In the genomic region with DNA sequence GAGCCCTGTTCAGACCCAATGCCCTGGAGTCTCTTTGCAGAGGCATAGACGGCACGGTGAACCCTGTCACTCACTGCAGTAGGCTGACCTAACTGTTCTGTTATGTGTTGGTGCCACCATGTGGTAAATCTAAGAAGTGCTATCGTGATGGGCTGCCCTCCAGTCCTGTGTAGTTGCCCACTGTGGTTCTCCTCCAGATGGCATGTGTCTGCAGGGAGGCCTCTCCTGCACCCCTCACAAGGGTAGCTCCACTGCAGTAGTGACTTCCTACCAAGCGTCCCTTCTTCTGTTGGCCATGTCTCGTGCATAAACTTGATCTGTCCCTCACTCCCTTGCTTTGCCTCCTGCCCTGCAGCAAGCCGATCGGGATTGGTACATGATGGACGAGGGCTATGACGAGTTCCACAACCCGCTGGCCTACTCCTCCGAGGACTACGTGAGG, we compare ENCODE assay signal across 9 cellular contexts. TPM values are rescaled to one million over a fixed set of nuclear protein-coding genes. Genes with fewer than 3 reads are reported as not detected.
A peak's percentile ranks its signal among the peaks of the same experiment; 100 is the strongest.
DNase-seq lines count a peak whose midpoint lies in the region; ATAC-seq and TF ChIP-seq lines count a peak whose summit lies in the region.
"Had no signal": no experiment of that assay in that cellular context is flagged by ENCODE, and none has a peak within 500 bp of the region (broad histone marks: within the 10 kb centered on the region; RNA-seq: fewer than 3 reads in every experiment).

No MANE protein-coding gene starts in this region.

- H3K27ac ChIP-seq in CD4-positive, alpha-beta T cell (ENCODE audit: low read depth, low read length): no peak overlapping the region
- H3K27ac ChIP-seq in OCI-LY1 (ENCODE audit: low read depth, low read length, poor library complexity, severe bottlenecking) (no peak overlapping the region), heart left ventricle (no peak overlapping the region)

- H3K9ac ChIP-seq in OCI-LY1 (ENCODE audit: low read length): no peak overlapping the region

- WGBS in heart left ventricle, 4 donors: 65 to 72% (median 69%) methylated on average over 11 to 12 of the region's 12 CpGs
- WGBS in lower leg skin, 2 donors: 69 to 73% methylated on average over 12 of the region's 12 CpGs

- ATAC-seq in CD4-positive, alpha-beta T cell (ENCODE audit: poor library complexity): peak; percentile 90
- peak; percentile 70 for ATAC-seq in GM19023 (IDR thresholded peaks at IDR 0.05; ENCODE audit: unreplicated experiment)
- peak; percentile 70 for ATAC-seq in HG03469 (IDR thresholded peaks at IDR 0.05; ENCODE audit: unreplicated experiment)
- ATAC-seq in heart left ventricle: peak; percentile 63 to 89 (median 84)

- no peaks in the 10 kb centered on the region for H4K20me1 ChIP-seq in OCI-LY1 (ENCODE audit: insufficient read depth, low read length)

- H3K36me3 ChIP-seq in OCI-LY1 (ENCODE audit: insufficient read depth, low read length) (peaks cover 81% of the 10 kb centered on the region), heart left ventricle (peaks cover 0 to 87% (median 84%) of the 10 kb centered on the region in 9 donors)

- POLR2A ChIA-PET in CD4-positive, alpha-beta T cell (lab: Charles Lee): no interaction called here

- peak; percentile 45 for TF ChIP-seq CTCF in CD4-positive, alpha-beta T cell (IDR thresholded peaks at IDR 0.05)
- peak; percentile 73 for TF ChIP-seq CTCF in OCI-LY1 (IDR thresholded peaks at IDR 0.05; ENCODE audit: low read length)
- peak; percentile 32 to 65 (median 48) for TF ChIP-seq CTCF in heart left ventricle (IDR thresholded peaks at IDR 0.05)
- no peak for TF ChIP-seq CTCF in lower leg skin (IDR thresholded peaks at IDR 0.05)

- H3K4me2 ChIP-seq in OCI-LY1 (ENCODE audit: low read length): no peak overlapping the region

- no peak overlapping the region for H3K4me3 Mint-ChIP-seq in CD4-positive, alpha-beta T cell
- H3K4me3 Mint-ChIP-seq in activated naive CD4-positive, alpha-beta T cell treated with anti-CD3 and anti-CD28 coated beads for 36 hours: no peak overlapping the region

- peaks cover 13% of the 10 kb centered on the region for H3K4me1 ChIP-seq in OCI-LY1 (ENCODE audit: insufficient read depth, low read length, severe bottlenecking)
- H3K4me1 ChIP-seq in heart left ventricle: peaks cover 4 to 14% (median 10%) of the 10 kb centered on the region in 12 donors

- peaks cover 8% of the 10 kb centered on the region for H3K79me2 ChIP-seq in OCI-LY1 (ENCODE audit: insufficient read depth, low read length)

- no peaks in the 10 kb centered on the region for H3K9me3 Mint-ChIP-seq in CD4-positive, alpha-beta T cell
- no peaks in the 10 kb centered on the region for H3K9me3 Mint-ChIP-seq in activated naive CD4-positive, alpha-beta T cell treated with anti-CD3 and anti-CD28 coated beads for 36 hours

- H3K36me3 Mint-ChIP-seq in CD4-positive, alpha-beta T cell (ENCODE audit: low read depth): peaks cover 90% of the 10 kb centered on the region
- H3K36me3 Mint-ChIP-seq in activated naive CD4-positive, alpha-beta T cell treated with anti-CD3 and anti-CD28 coated beads for 36 hours (ENCODE audit: low read depth): peaks cover 55% of the 10 kb centered on the region

- CTCF ChIA-PET in CD4-positive, alpha-beta T cell (lab: Charles Lee): no interaction called here
- CTCF ChIA-PET in activated naive CD4-positive, alpha-beta T cell treated with anti-CD3 and anti-CD28 coated beads for 36 hours (lab: Charles Lee): interaction anchor here (0.6 to 0.9 kb wide), 3 partner anchors 9 to 32 kb away, joined by 3 to 5 read pairs (median 3); no protein-coding TSS in a partner anchor

- intact Hi-C loops in CD4-positive, alpha-beta T cell (cut with DNase I, micrococcal nuclease): loop anchor here (1.0 to 10.0 kb wide), 4 partner anchors 33 to 565 kb away; partner anchors contain the start of gene PHLPP2 (in 1 of the 2)
- intact Hi-C loops in activated naive CD4-positive, alpha-beta T cell treated with anti-CD3 and anti-CD28 coated beads for 36 hours (cut with micrococcal nuclease): loop anchor here (1.0 to 10.0 kb wide), 3 partner anchors 33 to 1365 kb away; partner anchors contain the start of gene CMTR2
- intact Hi-C loops in heart left ventricle (cut with DNase I) (loop anchor here in 8 of 10 donors (1.0 to 10.0 kb wide), 4 partner anchors 29 to 205 kb away; partner anchors contain the start of gene IST1 (in 1 of the 8)), lower leg skin (cut with DNase I; ENCODE audit: low total_unique reads) (no loop called here)

- DNase-seq in CD4-positive, alpha-beta T cell: peak in 7 of 10 experiments; percentile 9 to 21 (median 19)
- peak; percentile 56 for DNase-seq in activated naive CD4-positive, alpha-beta T cell treated with anti-CD3 and anti-CD28 coated beads for 36 hours
- DNase-seq in heart left ventricle (peak in 1 of 5 donors; percentile 34), retina (peak; percentile 50), lower leg skin (ENCODE audit: low spot score in 2 of 2) (no peak)

- H3K27ac Mint-ChIP-seq in CD4-positive, alpha-beta T cell: no peak overlapping the region
- H3K27ac Mint-ChIP-seq in activated naive CD4-positive, alpha-beta T cell treated with anti-CD3 and anti-CD28 coated beads for 36 hours: no peak overlapping the region

- no peaks in the 10 kb centered on the region for H3K27me3 ChIP-seq in CD4-positive, alpha-beta T cell (ENCODE audit: control insufficient read depth, insufficient read depth, low read length)
- H3K27me3 ChIP-seq in OCI-LY1 (ENCODE audit: insufficient read depth, low read length) (no peaks in the 10 kb centered on the region), heart left ventricle (no peaks in the 10 kb centered on the region)

- TF ChIP-seq POLR2A in heart left ventricle (IDR thresholded peaks at IDR 0.05): no peak
- no peak for TF ChIP-seq POLR2A in lower leg skin (IDR thresholded peaks at IDR 0.05)

- H3K4me3 ChIP-seq in OCI-LY1 (ENCODE audit: low read depth, low read length, poor library complexity, severe bottlenecking) (no peak overlapping the region), heart left ventricle (no peak overlapping the region), lower leg skin (ENCODE audit: low read depth, poor library complexity, severe bottlenecking) (no peak overlapping the region)

- no peaks in the 10 kb centered on the region for H3K9me3 ChIP-seq in CD4-positive, alpha-beta T cell (ENCODE audit: control insufficient read depth, low read length)
- no peaks in the 10 kb centered on the region for H3K9me3 ChIP-seq in OCI-LY1 (ENCODE audit: low read length)
- no peaks in the 10 kb centered on the region for H3K9me3 ChIP-seq in heart left ventricle

- H2AFZ ChIP-seq in OCI-LY1 (ENCODE audit: low read length): no peak overlapping the region

- H3K4me1 Mint-ChIP-seq in CD4-positive, alpha-beta T cell (ENCODE audit: low read depth): peaks cover 30% of the 10 kb centered on the region
- peaks cover 14% of the 10 kb centered on the region for H3K4me1 Mint-ChIP-seq in activated naive CD4-positive, alpha-beta T cell treated with anti-CD3 and anti-CD28 coated beads for 36 hours (ENCODE audit: low read depth)

- no peaks in the 10 kb centered on the region for H3K9me2 ChIP-seq in OCI-LY1 (ENCODE audit: low read depth, low read length)

- H3K27me3 Mint-ChIP-seq in CD4-positive, alpha-beta T cell: no peaks in the 10 kb centered on the region
- H3K27me3 Mint-ChIP-seq in activated naive CD4-positive, alpha-beta T cell treated with anti-CD3 and anti-CD28 coated beads for 36 hours (ENCODE audit: low read depth): no peaks in the 10 kb centered on the region

- H3F3A ChIP-seq in OCI-LY1 (ENCODE audit: insufficient read depth, low read length): no peaks in the 10 kb centered on the region

RNA-seq across cellular contexts. Expression of gene DHX38, which starts 5.8 kb away (rescaled TPM):
- total RNA-seq in CD4-positive, alpha-beta T cell: 100 to 1,000 TPM; 103 to 109 TPM
- total RNA-seq in activated naive CD4-positive, alpha-beta T cell treated with anti-CD3 and anti-CD28 coated beads for 36 hours: 10 to 100 TPM; 78.6 to 79.9 TPM
- total RNA-seq in heart left ventricle: 10 to 100 TPM; 30.6 to 66.5 (median 41.4) TPM
- 10 to 100 TPM; 32.2 to 52.3 TPM for polyA plus RNA-seq in heart left ventricle
- 10 to 100 TPM; 47.1 to 93.4 (median 51.2) TPM for total RNA-seq in lower leg skin

RNA-seq across cellular contexts. Expression of gene TXNL4B, which starts 6.0 kb away (rescaled TPM):
- total RNA-seq in CD4-positive, alpha-beta T cell: 10 to 100 TPM; 11.5 to 15.0 TPM
- total RNA-seq in activated naive CD4-positive, alpha-beta T cell treated with anti-CD3 and anti-CD28 coated beads for 36 hours: 10 to 100 TPM; 22.0 to 24.1 TPM
- 10 to 100 TPM in 1 of 9 donors, 1 to 10 TPM in 8; 4.6 to 10.5 (median 7.0) TPM for total RNA-seq in heart left ventricle
- polyA plus RNA-seq in heart left ventricle: 10 to 100 TPM in 1 of 2 donors, 1 to 10 TPM in 1; 5.4 to 13.5 TPM
- total RNA-seq in lower leg skin: 10 to 100 TPM; 10.5 to 12.4 (median 11.4) TPM

RNA-seq across cellular contexts. Expression of gene HPR, which starts 36.4 kb away (rescaled TPM):
- not detected for total RNA-seq in CD4-positive, alpha-beta T cell
- not detected for total RNA-seq in activated naive CD4-positive, alpha-beta T cell treated with anti-CD3 and anti-CD28 coated beads for 36 hours
- total RNA-seq in heart left ventricle (100 to 1,000 TPM in 4 of 9 donors, 10 to 100 TPM in 5; 31.4 to 210 (median 54.7) TPM), lower leg skin (1 to 10 TPM in 1 of 4 donors, under 1 TPM in 1, not detected in 2; 0.54 to 1.3 TPM)
- polyA plus RNA-seq in heart left ventricle: 100 to 1,000 TPM in 1 of 2 donors, 10 to 100 TPM in 1; 20.5 to 148 TPM
- total RNA-seq: T-helper 1 cell treated with Interleukin-12 subunit alpha and Interleukin-12 subunit beta and Interleukin-4 antibody, amounts not matched to agents 30 ng/mL and 1 ng/mL, for 36 hours had no signal

RNA-seq across cellular contexts. Expression of gene HP, which starts 45.1 kb away (rescaled TPM):
- not detected for total RNA-seq in CD4-positive, alpha-beta T cell
- not detected for total RNA-seq in activated naive CD4-positive, alpha-beta T cell treated with anti-CD3 and anti-CD28 coated beads for 36 hours
- 100 to 1,000 TPM in 1 of 9 donors, 10 to 100 TPM in 1, 1 to 10 TPM in 6, under 1 TPM in 1; 0.42 to 314 (median 3.6) TPM for total RNA-seq in heart left ventricle
- 1 to 10 TPM; 2.7 to 4.3 TPM for polyA plus RNA-seq in heart left ventricle
- 1 to 10 TPM in 1 of 4 donors, not detected in 3; 1.3 TPM for total RNA-seq in lower leg skin
- total RNA-seq: T-helper 1 cell treated with Interleukin-12 subunit alpha and Interleukin-12 subunit beta and Interleukin-4 antibody, amounts not matched to agents 30 ng/mL and 1 ng/mL, for 36 hours had no signal

Comparison
In these comparisons a context has a peak if more than half of its experiments do, and no peak if none do; other contexts are left out.
1. DNase-seq: peak in CD4-positive, alpha-beta T cell (7 of 10), activated naive CD4-positive, alpha-beta T cell treated with anti-CD3 and anti-CD28 coated beads for 36 hours (single experiment) and retina (single experiment); none in lower leg skin (0 of 2).
2. CTCF ChIP-seq: peak in CD4-positive, alpha-beta T cell (single experiment), OCI-LY1 (single experiment) and heart left ventricle (12 of 12); none in lower leg skin (0 of 3).
3. RNA of gene HPR, which starts 36.4 kb away (total RNA-seq): 31.4 to 210 TPM in heart left ventricle; 0.54 to 1.3 TPM in lower leg skin, not detected in CD4-positive, alpha-beta T cell and not detected in activated naive CD4-positive, alpha-beta T cell treated with anti-CD3 and anti-CD28 coated beads for 36 hours; every median in the first group is over 10 times any median in the second.
4. Peak in every context shown above with its lines, with median percentiles within 50 percentile points of each other: ATAC-seq.